ENCODE assay signal across 1 cellular context in genomic region chr19:45638930-45639729, GRCh38.
TF ChIP-seq lines count a peak whose summit lies in the region.

Gene EML2 (minus strand): TSS chr19:45639397. CDS start chr19:45639376, 21 bp downstream.

TF ChIP-seq in IMR-90, 13 proteins besides CTCF, POLR2A, EP300 and RAD21 (continued from another document):
- no peak for TF ChIP-seq ELK1 (IDR thresholded peaks at IDR 0.05; ENCODE audit: borderline replicate concordance, low read depth, low read length)
- no peak for TF ChIP-seq NFE2L2 (IDR thresholded peaks at IDR 0.05; ENCODE audit: low read depth, low read length)
- no peak for TF ChIP-seq MXI1 (IDR thresholded peaks at IDR 0.05; ENCODE audit: borderline replicate concordance, low read depth, low read length)
- no peak for TF ChIP-seq RCOR1 (IDR thresholded peaks at IDR 0.05; ENCODE audit: insufficient replicate concordance, low read length)
- TF ChIP-seq BHLHE40 (IDR thresholded peaks at IDR 0.05; ENCODE audit: low read depth, low read length) = no peak
- TF ChIP-seq CHD1 (IDR thresholded peaks at IDR 0.05; ENCODE audit: low read depth, low read length) = no peak
- TF ChIP-seq SMC3 (IDR thresholded peaks at IDR 0.05; ENCODE audit: low read depth, low read length) = no peak
- TF ChIP-seq USF2 (IDR thresholded peaks at IDR 0.05; ENCODE audit: low read depth, low read length) = no peak
- TF ChIP-seq MAZ (IDR thresholded peaks at IDR 0.05; ENCODE audit: borderline replicate concordance, low read depth, low read length) = no peak
- TF ChIP-seq FOS (IDR thresholded peaks at IDR 0.05; ENCODE audit: low read depth, low read length) = no peak
